Comparison of ENCODE assay signal across 8 cellular contexts in the genomic region with DNA sequence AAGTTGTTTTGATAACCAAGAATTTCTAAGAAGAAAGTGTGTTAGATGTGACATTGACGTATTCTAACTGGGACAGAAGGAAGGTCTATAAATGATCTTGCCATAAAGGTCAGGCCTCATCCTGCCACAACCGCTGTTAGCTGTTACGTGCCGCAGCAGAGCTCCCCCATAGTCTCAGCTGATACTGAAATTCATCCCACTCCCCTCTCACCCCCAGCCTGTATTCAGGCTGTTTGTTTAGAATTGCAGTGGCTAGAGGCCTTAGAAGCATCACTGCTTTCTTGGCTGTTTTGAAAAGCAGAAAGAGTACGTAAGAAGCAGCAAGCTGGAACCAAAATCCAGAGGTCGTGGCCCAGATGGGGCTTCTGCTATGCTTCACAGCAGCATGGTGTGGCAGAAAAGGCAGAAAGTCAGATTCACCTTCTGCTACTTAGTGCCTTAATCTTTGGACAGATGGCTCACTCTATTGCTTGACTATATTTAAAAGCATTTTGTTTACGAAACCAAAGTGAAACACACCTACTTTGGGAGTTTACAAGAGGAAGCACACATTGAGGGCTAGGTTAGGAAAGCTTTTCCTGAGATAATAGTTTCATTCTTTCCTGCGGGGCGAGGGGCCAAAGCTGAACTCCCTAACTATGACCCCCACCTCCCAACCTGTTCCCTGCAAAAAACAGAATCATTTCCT. TPM values are rescaled to one million over a fixed set of nuclear protein-coding genes. Genes with fewer than 3 reads are reported as not detected.
DNase-seq lines count a peak whose midpoint lies in the region; ATAC-seq and TF ChIP-seq lines count a peak whose summit lies in the region.

No MANE protein-coding gene starts in this region.

- intact Hi-C loops in CD4-positive, alpha-beta memory T cell (cut with micrococcal nuclease) = no loop called here
- intact Hi-C loops in A673 (cut with micrococcal nuclease; ENCODE audit: unreplicated experiment) = no loop called here

- no peak for DNase-seq in CD4-positive, alpha-beta memory T cell
- DNase-seq in NCI-H69 (lab: John Stamatoyannopoulos, UW) = peak; percentile 41
- DNase-seq in endodermal cell = no peak
- no peak for DNase-seq in progenitor cell of endocrine pancreas (ENCODE audit: low spot score, unreplicated experiment)
- no peak for DNase-seq in midbrain (lab: John Stamatoyannopoulos, UW)
- no peak for DNase-seq in A673 (ENCODE audit: low spot score)

- H3K4me1 ChIP-seq in CD4-positive, alpha-beta memory T cell (ENCODE audit: insufficient read depth, low read length) = peaks cover 21% of the 10 kb centered on the region
- H3K4me1 ChIP-seq in endodermal cell (ENCODE audit: control insufficient read depth, insufficient read depth, low read length) (no peaks in the 10 kb centered on the region), A673 (ENCODE audit: insufficient read depth, low read length, poor library complexity, severe bottlenecking) (peaks cover 16% of the 10 kb centered on the region)

- peaks cover 0 to 3% (median 0%) of the 10 kb centered on the region in 8 donors for H3K9me3 Mint-ChIP-seq in CD4-positive, alpha-beta memory T cell
- H3K9me3 Mint-ChIP-seq in endodermal cell (no peaks in the 10 kb centered on the region), progenitor cell of endocrine pancreas (ENCODE audit: low read depth) (no peaks in the 10 kb centered on the region)

- H3K27ac Mint-ChIP-seq in CD4-positive, alpha-beta memory T cell = no peak overlapping the region
- no peak overlapping the region for H3K27ac Mint-ChIP-seq in endodermal cell
- H3K27ac Mint-ChIP-seq in progenitor cell of endocrine pancreas = no peak overlapping the region

- no TSS peak for BruUV-seq in A673 (replicated peaks; lab: Mats Ljungman, UMichigan)

- no peak overlapping the region for H3K9ac ChIP-seq in endodermal cell (ENCODE audit: extremely low read depth, low read length, poor library complexity, severe bottlenecking)

- TF ChIP-seq POLR2A in GM18505 (IDR thresholded peaks at IDR 0.05; ENCODE audit: borderline replicate concordance, extremely low read depth, insufficient read depth, insufficient read length) = no peak

- H3K27ac ChIP-seq in CD4-positive, alpha-beta memory T cell (ENCODE audit: low read depth, low read length) = no peak overlapping the region
- H3K27ac ChIP-seq in endodermal cell (ENCODE audit: low read depth, low read length) (no peak overlapping the region), A673 (ENCODE audit: low read depth, low read length, poor library complexity, severe bottlenecking) (no peak overlapping the region)

- peaks cover 5 to 18% (median 10%) of the 10 kb centered on the region in 4 donors for H3K4me1 Mint-ChIP-seq in CD4-positive, alpha-beta memory T cell
- H3K4me1 Mint-ChIP-seq in endodermal cell (peaks cover 21% of the 10 kb centered on the region), progenitor cell of endocrine pancreas (ENCODE audit: low read depth) (peaks cover 7% of the 10 kb centered on the region)

- peaks cover 36% of the 10 kb centered on the region for H3K27me3 ChIP-seq in CD4-positive, alpha-beta memory T cell (ENCODE audit: insufficient read depth, low read length)
- H3K27me3 ChIP-seq in endodermal cell (ENCODE audit: control insufficient read depth, insufficient read depth, low read length, poor library complexity, severe bottlenecking) (peaks cover 96% of the 10 kb centered on the region), A673 (replicated peaks; ENCODE audit: insufficient read depth, low read depth, low read length, poor library complexity) (no peaks in the 10 kb centered on the region)

- TF ChIP-seq CTCF in endodermal cell (conservative IDR thresholded peaks at IDR 0.05) (no peak), progenitor cell of endocrine pancreas (IDR thresholded peaks at IDR 0.05; ENCODE audit: unreplicated experiment) (no peak), A673 (conservative IDR thresholded peaks at IDR 0.05; ENCODE audit: low read depth, low read length) (no peak)

- ATAC-seq in HG02571 (IDR thresholded peaks at IDR 0.05; ENCODE audit: unreplicated experiment) = no peak
- no peak for ATAC-seq in GM18505 (IDR thresholded peaks at IDR 0.05; ENCODE audit: unreplicated experiment)

- POLR2A ChIA-PET in CD4-positive, alpha-beta memory T cell (lab: Charles Lee; ENCODE audit: partially characterized antibody) = no interaction called here
- POLR2A ChIA-PET in A673 (lab: Charles Lee; ENCODE audit: low non-redundant PET) = no interaction called here

- H3K36me3 Mint-ChIP-seq in CD4-positive, alpha-beta memory T cell = no peaks in the 10 kb centered on the region
- H3K36me3 Mint-ChIP-seq in endodermal cell (ENCODE audit: low read depth) = no peaks in the 10 kb centered on the region
- H3K36me3 Mint-ChIP-seq in progenitor cell of endocrine pancreas (ENCODE audit: insufficient read depth) = no peaks in the 10 kb centered on the region

- WGBS in endodermal cell (ENCODE audit: insufficient coverage in 1 of 2, insufficient read length in 1 of 2), 2 experiments = 86 to 87% methylated on average over 4 to 9 of the region's 9 CpGs

- H3K4me3 ChIP-seq in CD4-positive, alpha-beta memory T cell (ENCODE audit: low read length in 2 of 2) = no peak overlapping the region
- peak overlapping the region; percentile 77 for H3K4me3 ChIP-seq in endodermal cell (ENCODE audit: low read length)
- H3K4me3 ChIP-seq in A673 (ENCODE audit: low read depth, low read length, poor library complexity, severe bottlenecking) = no peak overlapping the region

- peak overlapping the region in 6 of 8 donors; percentile 27 to 69 (median 56) for H3K4me3 Mint-ChIP-seq in CD4-positive, alpha-beta memory T cell
- peak overlapping the region; percentile 58 for H3K4me3 Mint-ChIP-seq in endodermal cell
- H3K4me3 Mint-ChIP-seq in progenitor cell of endocrine pancreas (ENCODE audit: low read depth) = peak overlapping the region; percentile 65

- peaks cover 55 to 70% of the 10 kb centered on the region in 2 donors for H3K27me3 Mint-ChIP-seq in CD4-positive, alpha-beta memory T cell
- H3K27me3 Mint-ChIP-seq in endodermal cell (ENCODE audit: insufficient read depth) = peaks cover 94% of the 10 kb centered on the region
- H3K27me3 Mint-ChIP-seq in progenitor cell of endocrine pancreas = peaks cover 70% of the 10 kb centered on the region

- no peaks in the 10 kb centered on the region for H3K36me3 ChIP-seq in CD4-positive, alpha-beta memory T cell (ENCODE audit: insufficient read depth, low read length)
- no peaks in the 10 kb centered on the region for H3K36me3 ChIP-seq in endodermal cell (ENCODE audit: control insufficient read depth, insufficient read depth, low read length)
- H3K36me3 ChIP-seq in A673 (ENCODE audit: insufficient read depth, low read length, poor library complexity, severe bottlenecking) = no peaks in the 10 kb centered on the region

- CTCF ChIA-PET in CD4-positive, alpha-beta memory T cell (lab: Charles Lee; ENCODE audit: partially characterized antibody) = no interaction called here
- CTCF ChIA-PET in A673 (lab: Charles Lee) = interaction anchor here (0.5 kb wide), 1 partner anchor 227 kb away, joined by 8 read pairs; no protein-coding TSS in a partner anchor

- no peaks in the 10 kb centered on the region for H3K9me3 ChIP-seq in CD4-positive, alpha-beta memory T cell (ENCODE audit: control insufficient read depth in 1 of 2, low read length in 2 of 2)
- peaks cover 6% of the 10 kb centered on the region for H3K9me3 ChIP-seq in endodermal cell (ENCODE audit: control insufficient read depth, low read length)
- H3K9me3 ChIP-seq in A673 (ENCODE audit: low read depth, low read length, poor library complexity, severe bottlenecking) = no peaks in the 10 kb centered on the region

RNA-seq across cellular contexts. Expression of a gene that starts 0.9 kb away (rescaled TPM):
- total RNA-seq in CD4-positive, alpha-beta memory T cell = not detected
- polyA plus RNA-seq in CD4-positive, alpha-beta memory T cell = not detected
- total RNA-seq in endodermal cell (1 to 10 TPM; 1.1 to 1.5 TPM), progenitor cell of endocrine pancreas (4.5 and 5.1 TPM in 2 replicates), A673 (2021) (9.6 and 10.0 TPM in 2 replicates)
- polyA plus RNA-seq in endodermal cell (2013, experiment 1 of 2) = 3.4 TPM
- 1.6 TPM for polyA plus RNA-seq in endodermal cell (2013, experiment 2 of 2)

RNA-seq across cellular contexts. Expression of a gene that starts 25.0 kb away (rescaled TPM):
- not detected for total RNA-seq in CD4-positive, alpha-beta memory T cell
- polyA plus RNA-seq in CD4-positive, alpha-beta memory T cell = not detected
- total RNA-seq in endodermal cell (under 1 TPM in 1 of 2 donors, not detected in 1; 0.89 TPM), progenitor cell of endocrine pancreas (not detected in 2 replicates), A673 (2021) (0.58 TPM in 1 of 2 replicates, not detected in the other)
- polyA plus RNA-seq in endodermal cell (2013, experiment 1 of 2) = 0.36 TPM
- polyA plus RNA-seq in endodermal cell (2013, experiment 2 of 2) = 0.41 TPM

RNA-seq across cellular contexts. Expression of a gene that starts 27.4 kb away (rescaled TPM):
- not detected for total RNA-seq in CD4-positive, alpha-beta memory T cell
- not detected for polyA plus RNA-seq in CD4-positive, alpha-beta memory T cell
- total RNA-seq in endodermal cell (not detected), progenitor cell of endocrine pancreas (not detected in 2 replicates), A673 (2021) (not detected in 2 replicates)
- not detected for polyA plus RNA-seq in endodermal cell (2013, experiment 1 of 2)
- not detected for polyA plus RNA-seq in endodermal cell (2013, experiment 2 of 2)
